Comparison of ENCODE assay signal across 17 cellular contexts in the genomic region with DNA sequence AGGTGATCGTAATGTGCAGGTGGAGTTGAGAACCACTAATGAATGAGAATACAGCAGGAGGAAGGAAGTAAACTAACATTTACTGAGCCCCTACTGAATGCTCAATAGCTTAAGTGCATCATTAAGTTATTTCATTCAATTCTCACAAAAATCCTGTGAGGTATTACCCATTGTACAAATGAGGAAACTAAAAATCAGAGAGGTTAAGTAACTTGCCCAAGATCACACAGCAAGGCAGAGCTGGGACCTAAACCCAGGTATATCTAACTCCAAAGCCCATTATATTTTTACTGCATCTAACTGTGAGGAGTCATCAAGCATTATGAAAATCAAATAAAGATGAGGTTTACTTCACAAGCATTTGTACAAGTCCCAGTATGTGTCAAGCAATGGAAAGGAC. TPM values are rescaled to one million over a fixed set of nuclear protein-coding genes. Genes with fewer than 3 reads are reported as not detected.
DNase-seq lines count a peak whose midpoint lies in the region; ATAC-seq and TF ChIP-seq lines count a peak whose summit lies in the region.
"Had no signal": no experiment of that assay in that cellular context is flagged by ENCODE, and none has a peak within 500 bp of the region (broad histone marks: within the 10 kb centered on the region; RNA-seq: fewer than 3 reads in every experiment).

No MANE protein-coding gene starts in this region.

- DNase-seq in GM23338 (ENCODE audit: low spot score) (no peak), glutamatergic neuron (no peak), NCI-H510A (lab: John Stamatoyannopoulos, UW) (no peak), foreskin keratinocyte (no peak)
- no peak for DNase-seq in activated naive CD4-positive, alpha-beta T cell treated with anti-CD3 and anti-CD28 coated beads, Interleukin-2, amount 50 U/mL, for 72 hours (ENCODE audit: low spot score in 2 of 2)
- DNase-seq: C1 segment of cervical spinal cord; Calu3; CD4-positive, alpha-beta memory T cell; COR-L47; DMS53; GF-D8; GOT3; HCEC 1CT had no signal

- H3K9me3 ChIP-seq in HEK293 (ENCODE audit: control insufficient read depth, insufficient read depth, low read depth, low read length) = no peaks in the 10 kb centered on the region

- no peaks in the 10 kb centered on the region for H3K9me2 ChIP-seq in GM23338 (ENCODE audit: insufficient read depth)

- H3K4me3 Mint-ChIP-seq in GM23338 (no peak overlapping the region), brain (peak overlapping the region in 1 of 5 experiments; percentile 31), glutamatergic neuron (ENCODE audit: unreplicated experiment) (no peak overlapping the region)
- H3K4me3 Mint-ChIP-seq: CD4-positive, alpha-beta memory T cell had no signal

- H3K36me3 ChIP-seq in GM23338 (ENCODE audit: insufficient read depth) = no peaks in the 10 kb centered on the region
- H3K36me3 ChIP-seq in HEK293 (ENCODE audit: control insufficient read depth in 2 of 2, insufficient read depth in 1 of 2, low read length in 2 of 2) = no peaks in the 10 kb centered on the region

- CTCF ChIA-PET in HEK293 (lab: Yijun Ruan, JAX) = interaction anchor here (0.6 kb wide), 1 partner anchor 261 kb away, joined by 3 read pairs; no protein-coding TSS in a partner anchor

- H3K36me3 Mint-ChIP-seq in GM23338 (ENCODE audit: low read depth) = no peaks in the 10 kb centered on the region
- H3K36me3 Mint-ChIP-seq in brain = peaks cover 4% of the 10 kb centered on the region
- H3K36me3 Mint-ChIP-seq in glutamatergic neuron (ENCODE audit: unreplicated experiment) = no peaks in the 10 kb centered on the region
- no peaks in the 10 kb centered on the region for H3K36me3 Mint-ChIP-seq in activated naive CD4-positive, alpha-beta T cell treated with anti-CD3 and anti-CD28 coated beads, Interleukin-2, amount 50 U/mL, for 72 hours
- H3K36me3 Mint-ChIP-seq: CD4-positive, alpha-beta memory T cell had no signal

- H3K9me3 Mint-ChIP-seq in GM23338 = no peaks in the 10 kb centered on the region
- peaks cover 0 to 3% (median 0%) of the 10 kb centered on the region in 5 experiments for H3K9me3 Mint-ChIP-seq in brain
- H3K9me3 Mint-ChIP-seq in glutamatergic neuron (ENCODE audit: unreplicated experiment) = peaks cover 5% of the 10 kb centered on the region
- no peaks in the 10 kb centered on the region for H3K9me3 Mint-ChIP-seq in activated naive CD4-positive, alpha-beta T cell treated with anti-CD3 and anti-CD28 coated beads, Interleukin-2, amount 50 U/mL, for 72 hours
- H3K9me3 Mint-ChIP-seq: CD4-positive, alpha-beta memory T cell had no signal

- H3K27ac ChIP-seq in GM23338 (ENCODE audit: low read depth) = no peak overlapping the region
- H3K27ac ChIP-seq in HEK293 (ENCODE audit: extremely low read depth, low read depth, low read length) = no peak overlapping the region
- no peak overlapping the region for H3K27ac ChIP-seq in foreskin keratinocyte

- ATAC-seq in GM23338 (no peak), HG03378 (IDR thresholded peaks at IDR 0.05; ENCODE audit: unreplicated experiment) (no peak), foreskin keratinocyte (no peak)
- no peak for ATAC-seq in activated naive CD4-positive, alpha-beta T cell treated with anti-CD3 and anti-CD28 coated beads, Interleukin-2, amount 50 U/mL, for 72 hours

- H3F3A ChIP-seq in GM23338 (replicated peaks; ENCODE audit: low read depth) = no peaks in the 10 kb centered on the region

- no peaks in the 10 kb centered on the region for H3K27me3 ChIP-seq in GM23338 (ENCODE audit: insufficient read depth)
- H3K27me3 ChIP-seq in foreskin keratinocyte = peaks cover 49% of the 10 kb centered on the region

- H3K4me3 ChIP-seq in GM23338 (no peak overlapping the region), HEK293 (ENCODE audit: low read depth, low read length) (no peak overlapping the region)

- peaks cover 22% of the 10 kb centered on the region for H3K4me1 ChIP-seq in GM23338 (ENCODE audit: insufficient read depth)
- peaks cover 3% of the 10 kb centered on the region; the same call in 1 of the 2 replicates for H3K4me1 ChIP-seq in HEK293 (ENCODE audit: control insufficient read depth, insufficient read depth, low read length)
- H3K4me1 ChIP-seq in foreskin keratinocyte = no peaks in the 10 kb centered on the region

- H4K20me1 ChIP-seq in GM23338 (replicated peaks; ENCODE audit: insufficient read depth) = no peaks in the 10 kb centered on the region

- H3K4me2 ChIP-seq in GM23338 = peak overlapping the region; percentile 45; the same call in 1 of the 2 replicates

- H3K79me2 ChIP-seq in GM23338 (replicated peaks; ENCODE audit: insufficient read depth) = no peaks in the 10 kb centered on the region

- TF ChIP-seq CTCF in GM23338 (conservative IDR thresholded peaks at IDR 0.05; ENCODE audit: low read depth in 2 of 2) (no peak), HEK293 (tag by site-specific recombination; IDR thresholded peaks at IDR 0.05) (no peak), brain (conservative IDR thresholded peaks at IDR 0.05) (no peak), glutamatergic neuron (IDR thresholded peaks at IDR 0.05; ENCODE audit: partially characterized antibody, unreplicated experiment) (no peak), foreskin keratinocyte (conservative IDR thresholded peaks at IDR 0.05) (no peak)

- H3K27ac Mint-ChIP-seq in GM23338 (no peak overlapping the region), brain (peak overlapping the region in 4 of 5 experiments; percentile 62 to 92 (median 86)), glutamatergic neuron (ENCODE audit: unreplicated experiment) (peak overlapping the region; percentile 63)
- H3K27ac Mint-ChIP-seq in activated naive CD4-positive, alpha-beta T cell treated with anti-CD3 and anti-CD28 coated beads, Interleukin-2, amount 50 U/mL, for 72 hours = no peak overlapping the region

- H3K4me1 Mint-ChIP-seq in GM23338 (peaks cover 40% of the 10 kb centered on the region), brain (peaks cover 57% of the 10 kb centered on the region), glutamatergic neuron (ENCODE audit: low read depth, unreplicated experiment) (peaks cover 28% of the 10 kb centered on the region)
- H3K4me1 Mint-ChIP-seq: CD4-positive, alpha-beta memory T cell had no signal

- POLR2A ChIA-PET in HEK293 (lab: Yijun Ruan, JAX) = no interaction called here

- no peak overlapping the region for H2AFZ ChIP-seq in GM23338

- H3K27me3 Mint-ChIP-seq in GM23338 (ENCODE audit: insufficient read depth, low read depth, poor library complexity) (peaks cover 13% of the 10 kb centered on the region), brain (peaks cover under 1% of the 10 kb centered on the region), glutamatergic neuron (ENCODE audit: unreplicated experiment) (peaks cover 2% of the 10 kb centered on the region)

TF ChIP-seq in GM23338, 12 proteins besides CTCF, POLR2A, EP300 and RAD21 (continues in another document):
- no peak for TF ChIP-seq POLR2AphosphoS5 (IDR thresholded peaks at IDR 0.05; ENCODE audit: low read depth)

TF ChIP-seq in HEK293, 187 proteins besides CTCF, POLR2A, EP300 and RAD21:
- TF ChIP-seq SP7 (tag by site-specific recombination; IDR thresholded peaks at IDR 0.05) (no peak), ZNF768 (tag by site-specific recombination; IDR thresholded peaks at IDR 0.05) (peak; percentile 83; the same call in 1 of the 2 replicates)

RNA-seq across cellular contexts. Expression of gene CPNE5, which starts 35.3 kb away (rescaled TPM):
- total RNA-seq in GM23338 (2014; rRNA removed; shearing (Covaris generic)) = 0.12 and 0.14 TPM in 2 replicates
- polyA plus RNA-seq in GM23338 (2016; fragmentation: Nextera tagmentation; extraction: Ambion mirVana) (0.37 and 0.42 TPM in 2 replicates), brain (ENCODE audit: insufficient read depth, low read depth, low replicate concordance) (22.9 TPM), foreskin keratinocyte (0.08 TPM in 1 of 2 replicates, not detected in the other)
- total RNA-seq in glutamatergic neuron (ENCODE audit: unreplicated experiment) (2.9 TPM), foreskin keratinocyte (0.07 TPM in 1 of 2 replicates, not detected in the other)
- 1 to 10 TPM in 1 of 2 donors, under 1 TPM in 1; 0.25 to 3.0 TPM for total RNA-seq in activated naive CD4-positive, alpha-beta T cell treated with anti-CD3 and anti-CD28 coated beads, Interleukin-2, amount 50 U/mL, for 72 hours
- total RNA-seq: A172, Calu3 had no signal

Comparison
In these comparisons a context has a peak if more than half of its experiments do, and no peak if none do; other contexts are left out.
1. H3K27ac Mint-ChIP-seq: peak in brain (4 of 5) and glutamatergic neuron (single experiment); none in GM23338 (single experiment) and activated naive CD4-positive, alpha-beta T cell treated with anti-CD3 and anti-CD28 coated beads, Interleukin-2, amount 50 U/mL, for 72 hours (0 of 2).